Comparison of ENCODE assay signal across 1 cellular context in genomic region chr11:47552581-47553416, GRCh38.
TF ChIP-seq lines count a peak whose summit lies in the region.

Gene CELF1, minus strand, starts transcription at chr11:47553132. Its CDS starts 53,609 bp downstream, at chr11:47499523.

TF ChIP-seq in GM12878, 131 proteins besides CTCF, POLR2A, EP300 and RAD21 (continued from another document):
- TF ChIP-seq CEBPZ (IDR thresholded peaks at IDR 0.05; ENCODE audit: low read depth, low read length) (no peak), NFIC (IDR thresholded peaks at IDR 0.05; ENCODE audit: low read depth, low read length) (no peak)
